ENCODE assay signal across 8 cellular contexts in the genomic region with DNA sequence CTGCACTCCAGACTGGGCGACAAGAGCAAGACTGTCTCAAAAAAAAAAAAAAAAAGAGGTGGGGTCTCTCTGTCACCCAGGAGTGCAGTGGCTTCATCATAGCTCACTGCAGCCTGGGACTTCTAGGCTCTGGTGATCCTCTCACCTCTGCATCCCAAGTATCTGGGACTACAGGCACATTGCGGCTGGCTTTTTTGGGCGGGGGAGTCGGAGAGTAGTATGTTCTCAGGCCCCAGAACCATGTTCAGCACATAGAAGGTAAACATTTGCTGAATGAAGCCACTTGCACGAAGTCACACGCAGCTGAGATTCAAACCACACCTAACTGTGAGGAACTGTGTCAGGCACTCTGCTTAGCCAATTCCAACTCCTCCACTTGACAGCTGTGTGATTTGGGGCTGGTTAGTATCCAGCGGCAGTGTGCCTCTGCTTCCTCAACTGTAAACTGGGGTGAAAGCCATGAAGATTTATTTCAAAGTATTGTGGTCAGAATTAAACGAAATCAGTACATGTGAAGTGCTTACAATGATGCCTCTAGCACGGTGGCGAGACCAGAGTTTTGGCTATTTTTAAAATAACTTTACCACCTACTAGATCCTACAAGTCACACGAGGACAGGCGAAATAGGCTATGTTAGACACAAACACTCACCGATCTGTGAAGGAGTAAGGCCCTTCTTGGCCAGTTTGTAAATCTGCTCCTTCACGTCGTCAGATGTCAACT. TPM values are rescaled to one million over a fixed set of nuclear protein-coding genes. Genes with fewer than 3 reads are reported as not detected.
A peak's percentile ranks its signal among the peaks of the same experiment; 100 is the strongest.
DNase-seq lines count a peak whose midpoint lies in the region; ATAC-seq and TF ChIP-seq lines count a peak whose summit lies in the region.

No MANE protein-coding gene starts in this region.

- no peaks in the 10 kb centered on the region for H3K27me3 ChIP-seq in iPS-20b (ENCODE audit: insufficient read depth, low read length)
- H3K27me3 ChIP-seq in stomach: no peaks in the 10 kb centered on the region

- ATAC-seq in GM19452 (IDR thresholded peaks at IDR 0.05; ENCODE audit: unreplicated experiment) (no peak), HG03045 (IDR thresholded peaks at IDR 0.05; ENCODE audit: unreplicated experiment) (no peak)

- peak overlapping the region; percentile 96 for H3K4me3 ChIP-seq in iPS-20b (ENCODE audit: low read length)
- peak overlapping the region; percentile 86 to 98 (median 92) for H3K4me3 ChIP-seq in stomach

- TF ChIP-seq POLR2A in stomach (IDR thresholded peaks at IDR 0.05): no peak

- DNase-seq in NOMO-1 (lab: John Stamatoyannopoulos, UW; ENCODE audit: unreplicated experiment in 2 of 2) (peak; percentile 8 to 14), NOMO-1 treated with dmso at 0.1 percent for 144 hours (lab: John Stamatoyannopoulos, UW; ENCODE audit: unreplicated experiment) (no peak), stomach (no peak), activated gamma-delta T cell treated with Interleukin-2 at 50 U/mL for 16 hours (no peak)
- DNase-seq in activated naive CD4-positive, alpha-beta T cell treated with anti-CD3 and anti-CD28 coated beads, Interleukin-2, amount 10 ng/mL, durations not matched to agents 7 days and 5 days: no peak

- no peaks in the 10 kb centered on the region for H3K9me3 Mint-ChIP-seq in activated naive CD4-positive, alpha-beta T cell treated with anti-CD3 and anti-CD28 coated beads, Interleukin-2, amount 10 ng/mL, durations not matched to agents 7 days and 5 days

- H3K27ac ChIP-seq in iPS-20b (ENCODE audit: low read length) (peak overlapping the region; percentile 83), stomach (peak overlapping the region; percentile 83 to 97 (median 95))

- H3K4me1 ChIP-seq in iPS-20b (ENCODE audit: insufficient read depth, low read length) (peaks cover 6% of the 10 kb centered on the region), stomach (peaks cover 26 to 45% (median 37%) of the 10 kb centered on the region in 4 donors)

- H3K36me3 ChIP-seq in iPS-20b (ENCODE audit: insufficient read depth, low read depth, low read length): peaks cover 43% of the 10 kb centered on the region
- H3K36me3 ChIP-seq in stomach: peaks cover 21 to 48% (median 47%) of the 10 kb centered on the region in 4 donors

- intact Hi-C loops in stomach (cut with DNase I; ENCODE audit: low total_unique reads): no loop called here

- peak overlapping the region; percentile 98 for H3K4me3 Mint-ChIP-seq in activated naive CD4-positive, alpha-beta T cell treated with anti-CD3 and anti-CD28 coated beads, Interleukin-2, amount 10 ng/mL, durations not matched to agents 7 days and 5 days

- H3K9ac ChIP-seq in iPS-20b (ENCODE audit: low read depth, low read length): peak overlapping the region; percentile 99

- H3K9me3 ChIP-seq in iPS-20b (ENCODE audit: insufficient read depth, low read depth, low read length) (no peaks in the 10 kb centered on the region), stomach (no peaks in the 10 kb centered on the region)

- H3K27me3 Mint-ChIP-seq in activated naive CD4-positive, alpha-beta T cell treated with anti-CD3 and anti-CD28 coated beads, Interleukin-2, amount 10 ng/mL, durations not matched to agents 7 days and 5 days: no peaks in the 10 kb centered on the region

- CTCF ChIA-PET in activated naive CD4-positive, alpha-beta T cell treated with anti-CD3 and anti-CD28 coated beads, Interleukin-2, amount 10 ng/mL, durations not matched to agents 7 days and 5 days (lab: Charles Lee): interaction anchor here (0.6 to 2.0 kb wide), 4 partner anchors 13 to 290 kb away, joined by 3 to 7 read pairs (median 4); no protein-coding TSS in a partner anchor

- no peak for TF ChIP-seq CTCF in stomach (IDR thresholded peaks at IDR 0.05)

- WGBS in stomach, 5 donors: 8 to 16% (median 12%) methylated on average over 15 of the region's 15 CpGs

- H3K36me3 Mint-ChIP-seq in activated naive CD4-positive, alpha-beta T cell treated with anti-CD3 and anti-CD28 coated beads, Interleukin-2, amount 10 ng/mL, durations not matched to agents 7 days and 5 days: peaks cover 46% of the 10 kb centered on the region

- H3K27ac Mint-ChIP-seq in activated naive CD4-positive, alpha-beta T cell treated with anti-CD3 and anti-CD28 coated beads, Interleukin-2, amount 10 ng/mL, durations not matched to agents 7 days and 5 days: peak overlapping the region; percentile 99

- peaks cover 50% of the 10 kb centered on the region for H3K4me1 Mint-ChIP-seq in activated naive CD4-positive, alpha-beta T cell treated with anti-CD3 and anti-CD28 coated beads, Interleukin-2, amount 10 ng/mL, durations not matched to agents 7 days and 5 days

- no peak for TF ChIP-seq EP300 in stomach (IDR thresholded peaks at IDR 0.05)

RNA-seq across cellular contexts. Expression of gene RPS13, which starts 0.8 kb away (rescaled TPM):
- 1,000 to 10,000 TPM in 3 of 5 donors, 100 to 1,000 TPM in 2; 282 to 2,250 (median 1,462) TPM for total RNA-seq in stomach
- 1,000 to 10,000 TPM; 2,256 to 3,236 (median 3,016) TPM for polyA plus RNA-seq in stomach

Comparison
In these comparisons a context has a peak if more than half of its experiments do, and no peak if none do; other contexts are left out.
1. DNase-seq: peak in NOMO-1 (2 of 2); none in NOMO-1 treated with dmso at 0.1 percent for 144 hours (single experiment), activated naive CD4-positive, alpha-beta T cell treated with anti-CD3 and anti-CD28 coated beads, Interleukin-2, amount 10 ng/mL, durations not matched to agents 7 days and 5 days (single experiment), stomach (single experiment) and activated gamma-delta T cell treated with Interleukin-2 at 50 U/mL for 16 hours (single experiment).